ENCODE assay signal across 1 cellular context in the genomic region with DNA sequence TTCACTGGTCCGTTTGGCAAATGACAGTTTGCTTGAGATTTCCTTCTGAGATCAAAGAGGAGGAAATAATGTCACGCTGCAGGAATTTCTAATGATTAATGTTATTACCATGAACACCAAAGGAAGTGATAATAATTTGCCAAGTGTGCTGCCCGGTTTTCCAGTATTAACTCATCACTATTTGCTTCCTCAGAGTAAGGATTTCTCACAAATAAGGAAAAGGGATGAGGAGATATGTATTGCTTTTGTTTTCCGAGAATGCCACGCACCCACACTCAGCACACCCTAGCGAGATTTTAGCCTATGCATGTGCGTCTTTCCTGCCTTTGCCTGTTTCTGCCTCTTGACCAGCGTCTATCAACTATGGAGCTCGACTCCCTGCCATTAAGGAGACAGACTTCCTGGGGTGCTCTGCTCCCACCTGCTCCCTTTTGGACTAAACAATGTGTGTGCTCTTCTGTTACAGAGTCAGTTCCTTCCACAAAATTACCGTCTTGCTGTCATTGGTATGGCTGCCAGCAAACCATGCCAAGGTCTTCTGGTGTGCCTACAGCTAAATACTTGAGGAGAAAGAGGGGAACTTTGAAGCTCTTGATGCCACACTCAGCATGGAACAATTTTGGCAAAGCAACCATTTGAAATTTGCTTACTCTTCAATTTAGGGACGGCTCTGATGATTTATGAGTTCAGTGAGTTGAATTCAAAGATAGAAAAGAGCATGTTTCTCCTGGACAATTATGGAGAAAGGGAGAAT.
TF ChIP-seq lines count a peak whose summit lies in the region.

No MANE protein-coding gene starts in this region.

TF ChIP-seq in endothelial cell of umbilical vein, 7 proteins besides CTCF, POLR2A, EP300 and RAD21 (continued from another document):
- TF ChIP-seq, protein P1, sequence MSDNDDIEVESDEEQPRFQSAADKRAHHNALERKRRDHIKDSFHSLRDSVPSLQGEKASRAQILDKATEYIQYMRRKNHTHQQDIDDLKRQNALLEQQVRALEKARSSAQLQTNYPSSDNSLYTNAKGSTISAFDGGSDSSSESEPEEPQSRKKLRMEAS (IDR thresholded peaks at IDR 0.05; ENCODE audit: insufficient read depth, insufficient read length): no peak
